ENCODE assay signal across 1 cellular context in genomic region chr11:129854229-129854805, GRCh38.
TF ChIP-seq lines count a peak whose summit lies in the region.

No MANE protein-coding gene starts in this region.

TF ChIP-seq in A549, 52 proteins besides CTCF, POLR2A, EP300 and RAD21 (continued from another document):
- no peak for TF ChIP-seq CHD4 (IDR thresholded peaks at IDR 0.05; ENCODE audit: borderline replicate concordance)
- TF ChIP-seq CHD2 (IDR thresholded peaks at IDR 0.05; ENCODE audit: low read length, partially characterized antibody) = no peak
- TF ChIP-seq EHMT2 (IDR thresholded peaks at IDR 0.05; ENCODE audit: low read depth) = no peak
- no peak for TF ChIP-seq POLR2AphosphoS2 (conservative IDR thresholded peaks at IDR 0.05; ENCODE audit: low read length)
- no peak for TF ChIP-seq ELK1 (IDR thresholded peaks at IDR 0.05; ENCODE audit: low read depth, low read length)
